ENCODE assay signal across 8 cellular contexts in the genomic region with DNA sequence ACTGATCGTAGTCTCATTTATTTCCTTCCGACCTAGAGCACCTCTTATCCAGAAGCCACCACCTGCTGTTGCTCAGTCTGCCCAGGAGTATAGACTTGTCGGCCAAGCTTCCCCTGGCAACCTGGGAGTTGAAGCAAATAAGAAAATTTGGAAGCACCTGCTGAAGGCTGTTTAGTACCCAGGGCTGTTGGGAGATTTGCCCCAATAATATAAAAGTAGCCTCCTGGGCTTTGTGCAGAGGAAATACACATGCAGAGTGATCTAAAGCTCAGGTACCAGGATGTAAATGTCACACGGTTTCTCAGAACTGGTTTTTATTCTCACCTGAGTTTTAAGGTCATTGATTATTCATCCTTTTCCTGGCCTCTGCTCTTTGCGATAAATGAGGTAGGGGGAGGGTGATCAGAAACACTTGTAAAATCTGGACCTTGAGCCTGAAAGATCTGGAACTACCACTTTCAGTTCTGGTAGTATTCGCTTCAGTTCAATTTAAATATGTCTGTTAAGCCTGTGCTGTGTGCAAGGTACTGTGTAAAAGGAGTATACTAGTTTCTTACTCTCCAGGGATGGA. TPM values are rescaled to one million over a fixed set of nuclear protein-coding genes. Genes with fewer than 3 reads are reported as not detected.
DNase-seq lines count a peak whose midpoint lies in the region; ATAC-seq and TF ChIP-seq lines count a peak whose summit lies in the region.

No MANE protein-coding gene starts in this region.

- peaks cover 25% of the 10 kb centered on the region for H3K4me1 Mint-ChIP-seq in progenitor cell of endocrine pancreas (ENCODE audit: low read depth)

- TF ChIP-seq CTCF in GM12875 (IDR thresholded peaks at IDR 0.05; ENCODE audit: borderline replicate concordance, insufficient read depth, low read depth, low read length) (no peak), PC-9 (conservative IDR thresholded peaks at IDR 0.05) (no peak; the same call in 1 of the 2 replicates), esophagus muscularis mucosa (IDR thresholded peaks at IDR 0.05) (no peak), progenitor cell of endocrine pancreas (IDR thresholded peaks at IDR 0.05; ENCODE audit: unreplicated experiment) (no peak)

- 0 out of 2 replicates have a peak, but pooled peaks cover 3% of the 10 kb centered on the region for H4K20me1 ChIP-seq in PC-9 (ENCODE audit: insufficient read depth)

- H3K4me3 ChIP-seq in GM12875 (ENCODE audit: low read depth, low read length) (peak overlapping the region; percentile 13), PC-9 (peak overlapping the region; percentile 89), esophagus muscularis mucosa (peak overlapping the region; percentile 89 to 99 (median 92))

- intact Hi-C loops in PC-9 (cut with micrococcal nuclease; ENCODE audit: unreplicated experiment), result loop anchor here (1.0 to 5.0 kb wide), 4 partner anchors 20 to 450 kb away; no protein-coding TSS in a partner anchor
- intact Hi-C loops in esophagus muscularis mucosa (cut with DNase I), result loop anchor here (2.0 kb wide), 1 partner anchor 265 kb away; no protein-coding TSS in a partner anchor

- DNase-seq in PC-9, result no peak
- no peak for DNase-seq in esophagus muscularis mucosa (ENCODE audit: extremely low spot score)
- DNase-seq in progenitor cell of endocrine pancreas (ENCODE audit: low spot score, unreplicated experiment), result no peak
- DNase-seq in RPMI8226, result no peak
- DNase-seq in nucleus accumbens (lab: John Stamatoyannopoulos, UW), result no peak
- DNase-seq in 8988T, result no peak

- TF ChIP-seq POLR2A in esophagus muscularis mucosa (IDR thresholded peaks at IDR 0.05; ENCODE audit: low read depth), result no peak

- H3K27ac Mint-ChIP-seq in progenitor cell of endocrine pancreas, result peak overlapping the region; percentile 100

- H3K36me3 ChIP-seq in PC-9 (ENCODE audit: low read depth) (no peaks in the 10 kb centered on the region), esophagus muscularis mucosa (no peaks in the 10 kb centered on the region)

- no peaks in the 10 kb centered on the region for H3K27me3 ChIP-seq in PC-9 (ENCODE audit: insufficient read depth, low read depth)
- no peaks in the 10 kb centered on the region for H3K27me3 ChIP-seq in esophagus muscularis mucosa

- no peaks in the 10 kb centered on the region for H3K9me2 ChIP-seq in PC-9 (ENCODE audit: insufficient read depth)

- ATAC-seq in GM21825 (IDR thresholded peaks at IDR 0.05; ENCODE audit: unreplicated experiment), result no peak

- 31% methylated on average over 6 of the region's 6 CpGs for WGBS in esophagus muscularis mucosa

- peaks cover 42% of the 10 kb centered on the region for H3K79me2 ChIP-seq in PC-9 (ENCODE audit: low read depth)

- POLR2A ChIA-PET in PC-9 (lab: Charles Lee; ENCODE audit: unreplicated experiment), result interaction anchor here (0.6 kb wide), 1 partner anchor 205 kb away, joined by 4 read pairs; no protein-coding TSS in a partner anchor

- H3K4me2 ChIP-seq in PC-9, result peak overlapping the region; percentile 98

- H3K27ac ChIP-seq in PC-9, result peak overlapping the region; percentile 75
- peak overlapping the region; percentile 89 to 93 (median 92) for H3K27ac ChIP-seq in esophagus muscularis mucosa (replicated peaks in 1 of 4)

- H3K9me3 ChIP-seq in PC-9 (ENCODE audit: insufficient read depth, low read depth), result no peaks in the 10 kb centered on the region
- no peaks in the 10 kb centered on the region for H3K9me3 ChIP-seq in esophagus muscularis mucosa

- no peaks in the 10 kb centered on the region for H3K27me3 Mint-ChIP-seq in progenitor cell of endocrine pancreas

- TF ChIP-seq EP300 in esophagus muscularis mucosa (IDR thresholded peaks at IDR 0.05), result no peak

- H3K4me1 ChIP-seq in PC-9 (replicated peaks; ENCODE audit: insufficient read depth) (peaks cover 34% of the 10 kb centered on the region), esophagus muscularis mucosa (peaks cover 23 to 41% (median 35%) of the 10 kb centered on the region in 4 donors)

- peak overlapping the region; percentile 83 for H2AFZ ChIP-seq in PC-9

- CTCF ChIA-PET in PC-9 (lab: Charles Lee), result no interaction called here

- H3K4me3 Mint-ChIP-seq in progenitor cell of endocrine pancreas (ENCODE audit: low read depth), result peak overlapping the region; percentile 96

- H3F3A ChIP-seq in PC-9 (ENCODE audit: insufficient read depth, low read depth), result peaks cover 5% of the 10 kb centered on the region; the same call in 1 of the 2 replicates

- H3K9me3 Mint-ChIP-seq in progenitor cell of endocrine pancreas (ENCODE audit: low read depth), result no peaks in the 10 kb centered on the region

- BruUV-seq in PC-9 (replicated peaks; lab: Mats Ljungman, UMichigan), result TSS peak; percentile 91

- no peaks in the 10 kb centered on the region for H3K36me3 Mint-ChIP-seq in progenitor cell of endocrine pancreas (ENCODE audit: insufficient read depth)

RNA-seq across cellular contexts. Expression of gene COX7A2L, which starts 0.8 kb away (rescaled TPM):
- total RNA-seq in PC-9 (2021) (141 and 144 TPM in 2 replicates), esophagus muscularis mucosa (100 to 1,000 TPM in 1 of 4 donors, 10 to 100 TPM in 3; 56.9 to 122 (median 95.1) TPM), progenitor cell of endocrine pancreas (84.3 and 85.7 TPM in 2 replicates)

Comparison
In these comparisons a context has a peak if more than half of its experiments do, and no peak if none do; other contexts are left out.
1. H3K4me3 ChIP-seq: peak in every context shown above with its lines; median percentile 92 in esophagus muscularis mucosa; 89 in PC-9; 13 in GM12875.